17 cellular contexts compared by ENCODE assay signal in the genomic region with DNA sequence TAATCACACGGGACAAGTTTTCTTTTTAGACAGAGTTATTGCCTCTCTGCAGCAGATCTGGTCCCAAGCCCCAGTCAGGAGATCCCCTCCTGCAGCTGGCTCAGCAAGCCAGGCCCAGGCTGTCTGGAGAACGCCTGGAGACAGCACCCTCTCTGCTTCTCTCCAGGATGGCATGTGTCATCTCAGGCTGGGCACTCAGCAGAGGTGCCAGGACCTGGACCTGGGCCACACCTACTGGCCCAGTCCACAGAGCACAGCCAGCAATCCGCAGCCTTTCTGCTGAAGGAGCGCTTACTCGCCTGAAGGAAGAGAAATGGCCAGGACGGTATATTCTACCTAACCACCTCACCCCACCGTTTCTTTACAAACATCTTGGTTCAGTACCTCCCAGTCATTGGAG.
"Had no signal": no experiment of that assay in that cellular context is flagged by ENCODE, and none has a peak within 500 bp of the region (broad histone marks: within the 10 kb centered on the region; RNA-seq: fewer than 3 reads in every experiment).

No MANE protein-coding gene starts in this region.

- H3K9me3 Mint-ChIP-seq: activated CD4-positive, alpha-beta memory T cell treated with anti-CD3 and anti-CD28 coated beads, Interleukin-2, amount 10 ng/mL, durations not matched to agents 7 days and 5 days; activated T-helper 2 cell treated with anti-CD3 and anti-CD28 coated beads, Interferon-gamma antibody, Interleukin-2, Interleukin-4, amounts not matched to agents 10 μg/mL and 5 μg/mL and 100 μg/mL, durations not matched to agents 14 hours and 24 hours and 36 hours; T-helper 2 cell treated with Interferon-gamma antibody and Interleukin-4, amounts not matched to agents 5 μg/mL and 100 μg/mL, for 36 hours; WTC11 had no signal

- H3K36me3 Mint-ChIP-seq: activated CD8-positive, alpha-beta memory T cell treated with anti-CD3 and anti-CD28 coated beads, Interleukin-2, amount 10 ng/mL, durations not matched to agents 7 days and 5 days; WTC11 had no signal

- DNase-seq: activated CD4-positive, alpha-beta memory T cell treated with anti-CD3 and anti-CD28 coated beads, Interleukin-2, amount 10 ng/mL, durations not matched to agents 7 days and 5 days; activated CD4-positive, alpha-beta T cell treated with anti-CD3 and anti-CD28 coated beads for 36 hours; activated CD8-positive, alpha-beta memory T cell treated with anti-CD3 and anti-CD28 coated beads, Interleukin-2, amount 10 ng/mL, durations not matched to agents 7 days and 5 days; activated naive CD4-positive, alpha-beta T cell treated with anti-CD3 and anti-CD28 coated beads, Interleukin-2, amount 50 U/mL, for 16 hours; aorta; brain microvascular endothelial cell; central memory CD4-positive, alpha-beta T cell; cortex of kidney; occipital lobe; SK-N-SH; stimulated activated CD4-positive, alpha-beta T cell treated with anti-CD3 and anti-CD28 coated beads, Interleukin-15, amount 100 ng/mL, for 24 hours; stimulated activated CD4-positive, alpha-beta T cell treated with anti-CD3 and anti-CD28 coated beads, Interleukin-2, amount 100 ng/mL, for 48 hours had no signal

- H3K27me3 ChIP-seq: brain microvascular endothelial cell, left lung, thyroid gland had no signal

- H3K9me3 ChIP-seq: left lung, SK-N-SH, thyroid gland had no signal

- ATAC-seq: activated CD4-positive, alpha-beta T cell treated with anti-CD3 and anti-CD28 coated beads for 36 hours; activated CD8-positive, alpha-beta memory T cell treated with anti-CD3 and anti-CD28 coated beads, Interleukin-2, amount 10 ng/mL, durations not matched to agents 7 days and 5 days; left lung; WTC11 had no signal

- H3K4me3 ChIP-seq: left lung, thyroid gland had no signal

- H3K4me3 Mint-ChIP-seq: activated CD4-positive, alpha-beta memory T cell treated with anti-CD3 and anti-CD28 coated beads, Interleukin-2, amount 10 ng/mL, durations not matched to agents 7 days and 5 days; activated CD4-positive, alpha-beta T cell treated with anti-CD3 and anti-CD28 coated beads for 36 hours; activated CD8-positive, alpha-beta memory T cell treated with anti-CD3 and anti-CD28 coated beads, Interleukin-2, amount 10 ng/mL, durations not matched to agents 7 days and 5 days; T-helper 2 cell treated with Interferon-gamma antibody and Interleukin-4, amounts not matched to agents 5 μg/mL and 100 μg/mL, for 36 hours; WTC11 had no signal

- H3K27me3 Mint-ChIP-seq: activated CD8-positive, alpha-beta memory T cell treated with anti-CD3 and anti-CD28 coated beads, Interleukin-2, amount 10 ng/mL, durations not matched to agents 7 days and 5 days had no signal

- H3K27ac ChIP-seq: brain microvascular endothelial cell, left lung, thyroid gland had no signal

- H3K36me3 ChIP-seq: brain microvascular endothelial cell, left lung, thyroid gland had no signal

- H3K4me1 Mint-ChIP-seq: activated CD4-positive, alpha-beta memory T cell treated with anti-CD3 and anti-CD28 coated beads, Interleukin-2, amount 10 ng/mL, durations not matched to agents 7 days and 5 days had no signal

- H3K27ac Mint-ChIP-seq: activated CD4-positive, alpha-beta memory T cell treated with anti-CD3 and anti-CD28 coated beads, Interleukin-2, amount 10 ng/mL, durations not matched to agents 7 days and 5 days; activated CD4-positive, alpha-beta T cell treated with anti-CD3 and anti-CD28 coated beads for 36 hours; activated CD8-positive, alpha-beta memory T cell treated with anti-CD3 and anti-CD28 coated beads, Interleukin-2, amount 10 ng/mL, durations not matched to agents 7 days and 5 days; activated T-helper 2 cell treated with anti-CD3 and anti-CD28 coated beads, Interferon-gamma antibody, Interleukin-2, Interleukin-4, amounts not matched to agents 10 μg/mL and 5 μg/mL and 100 μg/mL, durations not matched to agents 14 hours and 24 hours and 36 hours; T-helper 2 cell treated with Interferon-gamma antibody and Interleukin-4, amounts not matched to agents 5 μg/mL and 100 μg/mL, for 36 hours; WTC11 had no signal
